In the genomic region with DNA sequence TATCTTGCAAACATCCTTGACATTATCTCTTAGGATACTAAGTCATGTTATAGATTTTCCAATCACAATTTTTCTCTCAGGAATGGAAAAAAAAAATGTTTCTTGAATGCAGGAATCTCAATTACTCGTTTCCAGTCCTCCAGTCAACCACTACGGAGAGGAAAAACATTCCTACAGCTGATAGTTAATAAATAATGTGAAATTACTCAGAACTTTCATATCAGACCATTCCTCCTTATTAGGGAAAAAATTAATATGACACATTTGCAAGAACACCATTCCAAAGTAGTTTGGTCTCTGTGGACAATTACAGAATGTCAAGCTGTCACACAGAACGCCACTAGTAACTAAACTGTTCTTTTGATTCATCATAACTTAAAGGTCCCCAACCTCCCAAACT, we compare ENCODE assay signal across 27 cellular contexts.
"Had no signal": no experiment of that assay in that cellular context is flagged by ENCODE, and none has a peak within 500 bp of the region (broad histone marks: within the 10 kb centered on the region; RNA-seq: fewer than 3 reads in every experiment).

No MANE protein-coding gene starts in this region.

- H3K27me3 ChIP-seq: adrenal gland, body of pancreas, MG63, Peyer's patch, SJSA1 had no signal

- H3K4me3 Mint-ChIP-seq: activated CD8-positive, alpha-beta T cell treated with anti-CD3 and anti-CD28 coated beads, Interleukin-2, amount 10 ng/mL, durations not matched to agents 7 days and 5 days; activated naive CD8-positive, alpha-beta T cell treated with anti-CD3 and anti-CD28 coated beads, Interleukin-2, amount 10 ng/mL, durations not matched to agents 7 days and 5 days; central memory CD8-positive, alpha-beta T cell; T-helper 1 cell treated with Interleukin-12 subunit alpha and Interleukin-12 subunit beta and Interleukin-4 antibody, amounts not matched to agents 30 μg/mL and 1 μg/mL, for 36 hours; WTC11 had no signal

- H3K4me3 ChIP-seq: adrenal gland, body of pancreas, MG63, Peyer's patch, SJSA1 had no signal

- H3K27me3 Mint-ChIP-seq: activated naive CD8-positive, alpha-beta T cell treated with anti-CD3 and anti-CD28 coated beads, Interleukin-2, amount 10 ng/mL, durations not matched to agents 7 days and 5 days; central memory CD8-positive, alpha-beta T cell had no signal

- ATAC-seq: activated CD8-positive, alpha-beta T cell treated with anti-CD3 and anti-CD28 coated beads, Interleukin-2, amount 10 ng/mL, durations not matched to agents 7 days and 5 days; body of pancreas; SK-N-SH treated with all-trans-retinoic acid at 6 μM for 48 hours; WTC11 had no signal

- H3K9me3 Mint-ChIP-seq: activated naive CD8-positive, alpha-beta T cell treated with anti-CD3 and anti-CD28 coated beads, Interleukin-2, amount 10 ng/mL, durations not matched to agents 7 days and 5 days; central memory CD8-positive, alpha-beta T cell; T-helper 1 cell treated with Interleukin-12 subunit alpha and Interleukin-12 subunit beta and Interleukin-4 antibody, amounts not matched to agents 30 μg/mL and 1 μg/mL, for 36 hours; WTC11 had no signal

- H3K36me3 Mint-ChIP-seq: activated naive CD8-positive, alpha-beta T cell treated with anti-CD3 and anti-CD28 coated beads, Interleukin-2, amount 10 ng/mL, durations not matched to agents 7 days and 5 days; WTC11 had no signal

- H3K27ac Mint-ChIP-seq: activated CD8-positive, alpha-beta T cell treated with anti-CD3 and anti-CD28 coated beads, Interleukin-2, amount 10 ng/mL, durations not matched to agents 7 days and 5 days; activated naive CD8-positive, alpha-beta T cell treated with anti-CD3 and anti-CD28 coated beads, Interleukin-2, amount 10 ng/mL, durations not matched to agents 7 days and 5 days; T-helper 1 cell treated with Interleukin-12 subunit alpha and Interleukin-12 subunit beta and Interleukin-4 antibody, amounts not matched to agents 30 μg/mL and 1 μg/mL, for 36 hours; WTC11 had no signal

- H3K36me3 ChIP-seq: adrenal gland, MG63, Peyer's patch, SJSA1 had no signal

- DNase-seq: activated CD4-positive, alpha-beta T cell treated with anti-CD3 and anti-CD28 coated beads for 48 hours; activated CD4-positive, alpha-beta T cell treated with anti-CD3 and anti-CD28 coated beads, Interleukin-2, amount 50 U/mL, for 4 hours; activated CD4-positive, CD25-positive, alpha-beta regulatory T cell treated with anti-CD3 and anti-CD28 coated beads, Interleukin-2, amount 50 U/mL, for 72 hours; activated CD8-positive, alpha-beta memory T cell treated with anti-CD3 and anti-CD28 coated beads, Interleukin-2, amount 50 U/mL, for 48 hours; activated CD8-positive, alpha-beta T cell treated with anti-CD3 and anti-CD28 coated beads, Interleukin-2, amount 10 ng/mL, durations not matched to agents 7 days and 5 days; activated naive CD4-positive, alpha-beta T cell treated with anti-CD3 and anti-CD28 coated beads, Interleukin-2, amount 50 U/mL, for 16 hours; activated naive CD8-positive, alpha-beta T cell treated with anti-CD3 and anti-CD28 coated beads, Interleukin-2, amount 10 ng/mL, durations not matched to agents 7 days and 5 days; activated T-cell treated with anti-CD3 and anti-CD28 coated beads, Interleukin-2, amount 50 U/mL, for 1 hour; adrenal gland; aorta; body of pancreas; MG63; NCI-H1105 treated with DMSO at 0.1 percent for 48 hours; NCI-H1436 treated with DMSO at 0.1 percent for 48 hours; NCI-H187; NCI-H2081; NCI-H510A treated with DMSO at 0.1 percent for 48 hours; NCI-H69; NK-92 treated with Interleukin-12 subunit alpha and Interleukin-12 subunit beta, amount 100 ng/mL, for 24 hours; Peyer's patch; SHP77; SW 1271 had no signal
